In genomic region chr13:32267836-32268439, GRCh38 we compare ENCODE assay signal across 1 cellular context.
TF ChIP-seq lines count a peak whose summit lies in the region.

No MANE protein-coding gene starts in this region.

TF ChIP-seq in HCT116, 20 proteins besides CTCF, POLR2A, EP300 and RAD21 (continued from another document):
- no peak for TF ChIP-seq REST (IDR thresholded peaks at IDR 0.05; ENCODE audit: low read depth)
TF ChIP-seq in HCT116: peak in this region for 1.
